In the genomic region with DNA sequence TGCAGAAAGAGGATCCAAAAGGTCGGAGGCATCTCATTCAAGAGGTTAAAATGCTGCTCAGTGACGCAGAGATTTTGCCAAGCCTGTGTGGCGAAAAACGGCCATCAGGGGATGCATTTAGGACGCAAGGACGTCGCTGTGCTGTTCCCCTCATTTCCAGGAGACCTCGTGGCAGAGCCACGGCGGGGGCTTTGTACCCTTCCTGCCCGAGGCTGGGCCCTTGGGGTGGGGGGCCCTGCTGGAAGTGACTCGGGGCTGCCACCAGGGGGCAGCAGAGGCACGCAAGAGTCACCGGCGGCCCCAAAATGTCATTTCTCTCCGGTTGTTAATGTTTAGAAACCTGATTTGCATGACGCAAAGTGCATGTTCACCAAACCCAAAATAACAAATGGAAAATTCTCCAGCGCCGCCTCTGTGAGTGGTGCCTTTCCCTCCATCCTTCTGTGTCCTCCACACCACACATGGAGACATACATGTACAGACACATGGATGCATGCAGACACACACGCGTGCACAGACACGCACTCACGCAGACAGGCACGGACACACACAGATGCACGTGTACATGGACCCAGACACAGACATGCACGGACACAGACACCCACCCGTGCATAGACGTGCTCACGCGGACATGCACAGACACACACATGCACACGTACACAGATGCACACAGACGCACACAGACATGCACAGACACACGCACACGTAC, we compare ENCODE assay signal across 9 cellular contexts. TPM values are rescaled to one million over a fixed set of nuclear protein-coding genes. Genes with fewer than 3 reads are reported as not detected.
DNase-seq lines count a peak whose midpoint lies in the region; TF ChIP-seq lines count a peak whose summit lies in the region.
"Had no signal": no experiment of that assay in that cellular context is flagged by ENCODE, and none has a peak within 500 bp of the region (broad histone marks: within the 10 kb centered on the region; RNA-seq: fewer than 3 reads in every experiment).

No MANE protein-coding gene starts in this region.

- H3K27ac ChIP-seq in PC-9 (no peak overlapping the region), ascending aorta (no peak overlapping the region)

- POLR2A ChIA-PET in PC-9 (lab: Charles Lee; ENCODE audit: unreplicated experiment) = no interaction called here

- DNase-seq in activated gamma-delta T cell treated with Interleukin-2 at 50 U/mL for 16 hours (peak; percentile 32), activated gamma-delta T cell (lab: John Stamatoyannopoulos, UW) (no peak), PC-9 (peak in 1 of 2 experiments; percentile 30), ascending aorta (ENCODE audit: low spot score in 2 of 2) (peak in 1 of 2 donors; percentile 54), hippocampal formation (lab: John Stamatoyannopoulos, UW) (peak; percentile 25), ureter (ENCODE audit: low spot score) (no peak), NCI-H187 treated with DMSO at 0.1 percent for 48 hours (lab: John Stamatoyannopoulos, UW) (no peak)

- H3K9me3 ChIP-seq in PC-9 (ENCODE audit: insufficient read depth, low read depth) (0 out of 2 replicates have a peak, but pooled peaks cover 3% of the 10 kb centered on the region), ascending aorta (peaks cover 6 to 8% of the 10 kb centered on the region in 2 donors), skeletal muscle satellite cell (replicated peaks; ENCODE audit: low read length) (no peaks in the 10 kb centered on the region)

- H3K4me1 ChIP-seq in PC-9 (replicated peaks; ENCODE audit: insufficient read depth) (no peaks in the 10 kb centered on the region), ascending aorta (no peaks in the 10 kb centered on the region), skeletal muscle satellite cell (ENCODE audit: control insufficient read depth, insufficient read depth, low read length) (no peaks in the 10 kb centered on the region)

- H3K36me3 ChIP-seq in PC-9 (ENCODE audit: low read depth) = no peaks in the 10 kb centered on the region
- no peaks in the 10 kb centered on the region for H3K36me3 ChIP-seq in ascending aorta
- no peaks in the 10 kb centered on the region for H3K36me3 ChIP-seq in skeletal muscle satellite cell (ENCODE audit: insufficient read depth, low read length)

- no peaks in the 10 kb centered on the region for H4K20me1 ChIP-seq in PC-9 (ENCODE audit: insufficient read depth)

- H3K9ac ChIP-seq in skeletal muscle satellite cell (ENCODE audit: low read depth, low read length) = no peak overlapping the region

- H2AFZ ChIP-seq in PC-9 = no peak overlapping the region

- H3K79me2 ChIP-seq in PC-9 (ENCODE audit: low read depth) = no peaks in the 10 kb centered on the region

- no peaks in the 10 kb centered on the region for H3K9me2 ChIP-seq in PC-9 (ENCODE audit: insufficient read depth)

- intact Hi-C loops in PC-9 (cut with micrococcal nuclease; ENCODE audit: unreplicated experiment) = no loop called here
- intact Hi-C loops in ascending aorta (cut with DNase I) = no loop called here

- no TSS peak for BruUV-seq in PC-9 (replicated peaks; lab: Mats Ljungman, UMichigan)

- TF ChIP-seq CTCF in PC-9 (conservative IDR thresholded peaks at IDR 0.05) (peak; percentile 86), ascending aorta (IDR thresholded peaks at IDR 0.05) (peak; percentile 45 to 84 (median 67))

- CTCF ChIA-PET in PC-9 (lab: Charles Lee) = no interaction called here

- H3F3A ChIP-seq in PC-9 (ENCODE audit: insufficient read depth, low read depth) = peaks cover 4% of the 10 kb centered on the region; the same call in 1 of the 2 replicates

- no peak overlapping the region for H3K4me2 ChIP-seq in PC-9
- H3K4me2 ChIP-seq in skeletal muscle satellite cell (ENCODE audit: low read length) = peak overlapping the region; percentile 17

- H3K4me3 ChIP-seq in PC-9 = no peak overlapping the region
- no peak overlapping the region for H3K4me3 ChIP-seq in ascending aorta
- H3K4me3 ChIP-seq in skeletal muscle satellite cell (ENCODE audit: low read length) = no peak overlapping the region

- H3K27me3 ChIP-seq in PC-9 (ENCODE audit: insufficient read depth, low read depth) (peaks cover 24% of the 10 kb centered on the region), ascending aorta (no peaks in the 10 kb centered on the region), skeletal muscle satellite cell (ENCODE audit: control insufficient read depth, insufficient read depth, low read length) (peaks cover 39% of the 10 kb centered on the region)

RNA-seq across cellular contexts. Expression of a gene that starts 51.0 kb away (rescaled TPM):
- total RNA-seq in PC-9 (2021) (not detected in 2 replicates), ascending aorta (not detected), ureter (not detected)
- total RNA-seq in skeletal muscle satellite cell (2012; rRNA removed) = under 0.01 TPM in 1 of 2 replicates, not detected in the other
- total RNA-seq: glomerular endothelial cell had no signal

Comparison
In these comparisons a context has a peak if more than half of its experiments do, and no peak if none do; other contexts are left out.
1. DNase-seq: peak in activated gamma-delta T cell treated with Interleukin-2 at 50 U/mL for 16 hours (single experiment) and hippocampal formation (2 of 2); none in activated gamma-delta T cell (single experiment), ureter (single experiment) and NCI-H187 treated with DMSO at 0.1 percent for 48 hours (single experiment).